In genomic region chr13:40271931-40272775, GRCh38 we compare ENCODE assay signal across 8 cellular contexts.
DNase-seq lines count a peak whose midpoint lies in the region; ATAC-seq, FAIRE-seq and TF ChIP-seq lines count a peak whose summit lies in the region.

No MANE protein-coding gene starts in this region.

- no peaks in the 10 kb centered on the region for H3K36me3 ChIP-seq in BLaER1 treated with 17β-estradiol and CSF1 and Interleukin-3, amounts not matched to agents 10 nM and 100 nM
- no peaks in the 10 kb centered on the region for H3K36me3 ChIP-seq in lung (ENCODE audit: control insufficient read depth in 2 of 2, insufficient read depth in 2 of 2, low read length in 2 of 2)

- DNase-seq in NCI-H446 treated with DMSO at 0.1 percent for 48 hours (lab: John Stamatoyannopoulos, UW) (peak; percentile 86), brain pericyte (ENCODE audit: low read depth, low spot score) (peak; percentile 18), lung (ENCODE audit: low spot score) (peak; percentile 43), GM19239 (ENCODE audit: insufficient read length, low spot score) (no peak)
- peak; percentile 65 for DNase-seq in stimulated activated CD8-positive, alpha-beta memory T cell treated with anti-CD3 and anti-CD28 coated beads, Interleukin-4, amount 100 ng/mL, for 48 hours

- 32 to 39% methylated on average over 5 of the region's 5 CpGs for WGBS in lung, 2 donors

- ATAC-seq in lung (ENCODE audit: insufficient read depth, low FRiP score): no peak
- ATAC-seq in GM18511 (IDR thresholded peaks at IDR 0.05; ENCODE audit: unreplicated experiment): no peak
- ATAC-seq in HG03280 (IDR thresholded peaks at IDR 0.05; ENCODE audit: unreplicated experiment): no peak

- H3K4me2 ChIP-seq in BLaER1 treated with 17β-estradiol and CSF1 and Interleukin-3, amounts not matched to agents 10 nM and 100 nM: peak overlapping the region in 10 of 11 experiments; percentile 17 to 79 (median 62); a peak in 18 of 22 replicates

- no peaks in the 10 kb centered on the region for H3K27me3 ChIP-seq in BLaER1 treated with 17β-estradiol and CSF1 and Interleukin-3, amounts not matched to agents 10 nM and 100 nM
- H3K27me3 ChIP-seq in lung (ENCODE audit: control insufficient read depth, insufficient read depth): no peaks in the 10 kb centered on the region

- peaks cover 5 to 40% (median 33%) of the 10 kb centered on the region in 10 experiments; a peak in 19 of 20 replicates for H3K4me1 ChIP-seq in BLaER1 treated with 17β-estradiol and CSF1 and Interleukin-3, amounts not matched to agents 10 nM and 100 nM
- H3K4me1 ChIP-seq in lung (ENCODE audit: control insufficient read depth in 2 of 2, insufficient read depth in 2 of 2, low read length in 2 of 2): peaks cover 0 to 7% of the 10 kb centered on the region in 2 donors

- no peak for TF ChIP-seq CTCF in lung (IDR thresholded peaks at IDR 0.05; ENCODE audit: control extremely low read depth, extremely low read depth)

- no peak overlapping the region for H3K9ac ChIP-seq in BLaER1 treated with 17β-estradiol and CSF1 and Interleukin-3, amounts not matched to agents 10 nM and 100 nM

- H4K20me1 ChIP-seq in BLaER1 treated with 17β-estradiol and CSF1 and Interleukin-3, amounts not matched to agents 10 nM and 100 nM: no peaks in the 10 kb centered on the region

- no peaks in the 10 kb centered on the region for H3K9me3 ChIP-seq in BLaER1 treated with 17β-estradiol and CSF1 and Interleukin-3, amounts not matched to agents 10 nM and 100 nM (replicated peaks in 1 of 11)
- H3K9me3 ChIP-seq in lung (ENCODE audit: control insufficient read depth in 2 of 2, insufficient read depth in 1 of 2, low read length in 1 of 2): no peaks in the 10 kb centered on the region

- FAIRE-seq in GM19239 (lab: Jason Lieb, UNC): no peak

- H3K27ac ChIP-seq in BLaER1 treated with 17β-estradiol and CSF1 and Interleukin-3, amounts not matched to agents 10 nM and 100 nM: no peak overlapping the region
- H3K27ac ChIP-seq in lung (ENCODE audit: low read depth in 1 of 2, low read length in 1 of 2): peak overlapping the region; percentile 2 to 76

- H3K4me3 ChIP-seq in BLaER1 treated with 17β-estradiol and CSF1 and Interleukin-3, amounts not matched to agents 10 nM and 100 nM: no peak overlapping the region
- H3K4me3 ChIP-seq in lung: no peak overlapping the region

Comparison
In these comparisons a context has a peak if more than half of its experiments do, and no peak if none do; other contexts are left out.
1. H3K27ac ChIP-seq: peak in lung (2 of 2); none in BLaER1 treated with 17β-estradiol and CSF1 and Interleukin-3, amounts not matched to agents 10 nM and 100 nM (0 of 11).